In genomic region chr2:177604291-177605065, GRCh38 we compare ENCODE assay signal across 8 cellular contexts.
DNase-seq lines count a peak whose midpoint lies in the region; ATAC-seq and TF ChIP-seq lines count a peak whose summit lies in the region.

No MANE protein-coding gene starts in this region.

- ATAC-seq in GM18868 (IDR thresholded peaks at IDR 0.05; ENCODE audit: unreplicated experiment) (peak; percentile 43), HG02763 (IDR thresholded peaks at IDR 0.05; ENCODE audit: unreplicated experiment) (no peak), HG02798 (IDR thresholded peaks at IDR 0.05; ENCODE audit: poor library complexity, unreplicated experiment) (no peak), GM21576 (IDR thresholded peaks at IDR 0.05; ENCODE audit: unreplicated experiment) (no peak)

- CTCF ChIA-PET in BJ (lab: Yijun Ruan, JAX), result interaction anchor here (0.5 to 1.8 kb wide), 22 partner anchors 10 to 1496 kb away, joined by 3 to 10 read pairs (median 3); a partner anchor contains a TSS

- peak; percentile 64 for DNase-seq in BJ (ENCODE audit: low read depth)
- DNase-seq in NCI-H748 treated with DMSO at 0.1 percent for 48 hours (lab: John Stamatoyannopoulos, UW), result peak; percentile 18
- DNase-seq in dermis blood vessel endothelial cell, result peak; percentile 77
- DNase-seq in medulla oblongata (ENCODE audit: extremely low spot score), result peak; percentile 84

- H3K36me3 ChIP-seq in BJ (ENCODE audit: control insufficient read depth, insufficient read depth, low read length), result no peaks in the 10 kb centered on the region

- H3K27me3 ChIP-seq in BJ (ENCODE audit: control insufficient read depth, insufficient read depth, low read length), result 0 out of 2 replicates have a peak, but pooled peaks cover 2% of the 10 kb centered on the region

- TF ChIP-seq CTCF in BJ (IDR thresholded peaks at IDR 0.05; ENCODE audit: insufficient read depth, low read depth, low read length), result peak; percentile 80

- 0 out of 2 replicates have a peak overlapping the region, but pooled peaks have one; percentile 4 for H3K4me3 ChIP-seq in BJ (ENCODE audit: low read depth, low read length)

- POLR2A ChIA-PET in BJ (lab: Charles Lee), result no interaction called here

Comparison
In these comparisons a context has a peak if more than half of its experiments do, and no peak if none do; other contexts are left out.
1. DNase-seq: peak in every context shown above with its lines; median percentile 84 in medulla oblongata; 77 in dermis blood vessel endothelial cell; 64 in BJ; 18 in NCI-H748 treated with DMSO at 0.1 percent for 48 hours.